Comparison of ENCODE assay signal across 8 cellular contexts in genomic region chr2:190534310-190535118, GRCh38. TPM values are rescaled to one million over a fixed set of nuclear protein-coding genes. Genes with fewer than 3 reads are reported as not detected.
DNase-seq lines count a peak whose midpoint lies in the region; ATAC-seq, FAIRE-seq and TF ChIP-seq lines count a peak whose summit lies in the region.

Gene NEMP2, minus strand, starts transcription at chr2:190534722. Its CDS starts 67 bp downstream, at chr2:190534655.

- intact Hi-C loops in Panc1 (cut with micrococcal nuclease; ENCODE audit: unreplicated experiment): loop anchor here (10.0 kb wide), 1 partner anchor 110 kb away; the partner anchor contains the start of gene NAB1
- intact Hi-C loops in naive thymus-derived CD4-positive, alpha-beta T cell (cut with micrococcal nuclease): loop anchor here (1.0 to 10.0 kb wide), 21 partner anchors 8 to 1093 kb away; partner anchors contain the start of genes NAB1 (in 2 of the 2), ORMDL1 (in 2 of the 2), PMS1 (in 2 of the 2) and STAT4 (in 2 of the 2)

- peaks cover 25 to 43% of the 10 kb centered on the region in 2 donors for H3K36me3 Mint-ChIP-seq in activated T-cell treated with anti-CD3 and anti-CD28 coated beads, Interleukin-2, amount 50 U/mL, for 72 hours (ENCODE audit: insufficient read depth in 2 of 2)
- peaks cover 0 to 37% (median 10%) of the 10 kb centered on the region in 5 donors for H3K36me3 Mint-ChIP-seq in naive thymus-derived CD4-positive, alpha-beta T cell

- H3K27ac ChIP-seq in Panc1 (ENCODE audit: low read length): peak within 1 kb of the TSS; percentile 99
- peak within 1 kb of the TSS; percentile 83 for H3K27ac ChIP-seq in fibroblast of lung (ENCODE audit: insufficient read depth, low read length)
- H3K27ac ChIP-seq in naive thymus-derived CD4-positive, alpha-beta T cell (ENCODE audit: low read depth, low read length): peak within 1 kb of the TSS; percentile 96

- CTCF ChIA-PET in Panc1 (lab: Charles Lee): no interaction called here
- CTCF ChIA-PET in naive thymus-derived CD4-positive, alpha-beta T cell (lab: Charles Lee): interaction anchor here (0.7 to 1.4 kb wide), 2 partner anchors 114 to 150 kb away, joined by 3 read pairs; no protein-coding TSS in a partner anchor

- H3K4me2 ChIP-seq in fibroblast of lung (ENCODE audit: extremely low read depth, insufficient read depth, low read length): peak within 1 kb of the TSS; percentile 99

- peak within 1 kb of the TSS; percentile 99 for H3K27ac Mint-ChIP-seq in activated T-cell treated with anti-CD3 and anti-CD28 coated beads, Interleukin-2, amount 50 U/mL, for 72 hours
- H3K27ac Mint-ChIP-seq in naive thymus-derived CD4-positive, alpha-beta T cell: peak within 1 kb of the TSS; percentile 99 to 100 (median 100)

- DNase-seq in D721Med (ENCODE audit: insufficient read length, low spot score) (peak; percentile 46), HT1080 (ENCODE audit: low read depth) (peak; percentile 83), Panc1 (ENCODE audit: low read depth, low spot score) (peak; percentile 20), fibroblast of lung (ENCODE audit: low read depth in 2 of 2) (peak; percentile 51 to 58)
- peak; percentile 92 for DNase-seq in activated T-cell treated with anti-CD3 and anti-CD28 coated beads, Interleukin-2, amount 50 U/mL, for 72 hours
- DNase-seq in naive thymus-derived CD4-positive, alpha-beta T cell: peak; percentile 72 to 88 (median 78)
- peak; percentile 82 for DNase-seq in stimulated activated naive CD4-positive, alpha-beta T cell treated with Interleukin-2 at 50 U/mL for 16 hours (lab: John Stamatoyannopoulos, UW)

- in situ Hi-C loops in Panc1 (cut with HindIII; ENCODE audit: low pct_unique_long_range_greater_than_20kb, low sequenced_read_pairs): no loop called here

- POLR2A ChIA-PET in Panc1 (lab: Charles Lee): interaction anchor here (0.5 kb wide), 1 partner anchor 103 kb away, joined by 3 read pairs; no protein-coding TSS in a partner anchor
- POLR2A ChIA-PET in naive thymus-derived CD4-positive, alpha-beta T cell (lab: Charles Lee): interaction anchor here (0.5 to 3.5 kb wide), 27 partner anchors 9 to 444 kb away, joined by 3 to 50 read pairs (median 4); partner anchors contain the start of gene MFSD6

- peak; percentile 55 for ATAC-seq in GM21367 (IDR thresholded peaks at IDR 0.05; ENCODE audit: unreplicated experiment)
- ATAC-seq in Panc1: peak; percentile 94
- ATAC-seq in activated T-cell treated with anti-CD3 and anti-CD28 coated beads, Interleukin-2, amount 50 U/mL, for 72 hours (replicated peaks in 1 of 2): peak; percentile 83 to 85
- peak; percentile 83 for ATAC-seq in naive thymus-derived CD4-positive, alpha-beta T cell

- no peaks in the 10 kb centered on the region for H3K36me3 ChIP-seq in Panc1 (ENCODE audit: control insufficient read depth, insufficient read depth, low read length)
- H3K36me3 ChIP-seq in fibroblast of lung (ENCODE audit: control insufficient read depth, insufficient read depth, low read length): no peaks in the 10 kb centered on the region
- H3K36me3 ChIP-seq in naive thymus-derived CD4-positive, alpha-beta T cell (ENCODE audit: control insufficient read depth in 2 of 3, insufficient read depth in 3 of 3, low read length in 3 of 3): peaks cover 0 to 2% (median 0%) of the 10 kb centered on the region in 3 experiments

- H3K9ac ChIP-seq in fibroblast of lung (ENCODE audit: insufficient read depth, low read length): peak within 1 kb of the TSS; percentile 89

- peak within 1 kb of the TSS; percentile 95 to 97 for H3K4me3 Mint-ChIP-seq in activated T-cell treated with anti-CD3 and anti-CD28 coated beads, Interleukin-2, amount 50 U/mL, for 72 hours
- peak within 1 kb of the TSS; percentile 91 to 99 (median 97) for H3K4me3 Mint-ChIP-seq in naive thymus-derived CD4-positive, alpha-beta T cell

- peaks cover 14 to 16% of the 10 kb centered on the region in 2 donors for H3K9me3 Mint-ChIP-seq in activated T-cell treated with anti-CD3 and anti-CD28 coated beads, Interleukin-2, amount 50 U/mL, for 72 hours
- H3K9me3 Mint-ChIP-seq in naive thymus-derived CD4-positive, alpha-beta T cell: peaks cover 2 to 31% (median 13%) of the 10 kb centered on the region in 11 donors

- BruUV-seq in Panc1 (replicated peaks; lab: Mats Ljungman, UMichigan): no TSS peak

- H3K9me3 ChIP-seq in Panc1 (ENCODE audit: control insufficient read depth, insufficient read depth, low read depth, low read length) (no peaks in the 10 kb centered on the region; the same call in 1 of the 2 replicates), fibroblast of lung (ENCODE audit: control insufficient read depth, insufficient read depth, low read depth, low read length) (no peaks in the 10 kb centered on the region)
- H3K9me3 ChIP-seq in naive thymus-derived CD4-positive, alpha-beta T cell (ENCODE audit: control insufficient read depth in 2 of 3, low read length in 3 of 3): no peaks in the 10 kb centered on the region

- peak within 1 kb of the TSS; percentile 97 for H2AFZ ChIP-seq in fibroblast of lung (ENCODE audit: low read length)

- H3K4me3 ChIP-seq in Panc1 (ENCODE audit: low read depth in 2 of 2, low read length in 2 of 2): peak within 1 kb of the TSS; percentile 74 to 84
- H3K4me3 ChIP-seq in fibroblast of lung (replicated peaks in 1 of 4; ENCODE audit: control extremely low read depth in 1 of 4, insufficient read depth in 1 of 4, low read depth in 3 of 4, low read length in 4 of 4): peak within 1 kb of the TSS; percentile 45 to 78 (median 72)
- H3K4me3 ChIP-seq in naive thymus-derived CD4-positive, alpha-beta T cell (ENCODE audit: low read length): peak within 1 kb of the TSS; percentile 73

- FAIRE-seq in D721Med (lab: Jason Lieb, UNC): no peak

- TF ChIP-seq CTCF in D721Med (IDR thresholded peaks at IDR 0.05; ENCODE audit: insufficient read depth, missing control alignments) (no peak), Panc1 (IDR thresholded peaks at IDR 0.05) (no peak), fibroblast of lung (conservative IDR thresholded peaks at IDR 0.05 in 1 of 2, IDR thresholded peaks at IDR 0.05 in 1 of 2; ENCODE audit: low read depth in 1 of 2, low read length in 2 of 2) (no peak)

- H3K27me3 ChIP-seq in Panc1 (ENCODE audit: control insufficient read depth, insufficient read depth, low read length) (no peaks in the 10 kb centered on the region), fibroblast of lung (ENCODE audit: control insufficient read depth, insufficient read depth, low read length) (no peaks in the 10 kb centered on the region)
- no peaks in the 10 kb centered on the region for H3K27me3 ChIP-seq in naive thymus-derived CD4-positive, alpha-beta T cell (ENCODE audit: control insufficient read depth in 2 of 2, insufficient read depth in 2 of 2, low read length in 2 of 2)

- no peaks in the 10 kb centered on the region for H3K79me2 ChIP-seq in fibroblast of lung (ENCODE audit: control insufficient read depth, insufficient read depth, low read length)

- H3K4me1 ChIP-seq in Panc1 (ENCODE audit: control insufficient read depth, insufficient read depth, low read length) (peaks cover 11% of the 10 kb centered on the region), fibroblast of lung (ENCODE audit: control insufficient read depth, extremely low read depth, insufficient read depth, low read length) (peaks cover 7% of the 10 kb centered on the region)
- peaks cover 20 to 36% of the 10 kb centered on the region in 2 donors for H3K4me1 ChIP-seq in naive thymus-derived CD4-positive, alpha-beta T cell (ENCODE audit: control insufficient read depth in 2 of 2, insufficient read depth in 2 of 2, low read length in 2 of 2)

- H4K20me1 ChIP-seq in fibroblast of lung (ENCODE audit: control insufficient read depth, extremely low read depth, insufficient read depth, low read length): no peaks in the 10 kb centered on the region

- H3K4me1 Mint-ChIP-seq in activated T-cell treated with anti-CD3 and anti-CD28 coated beads, Interleukin-2, amount 50 U/mL, for 72 hours (ENCODE audit: low read depth): peaks cover 57% of the 10 kb centered on the region
- H3K4me1 Mint-ChIP-seq in naive thymus-derived CD4-positive, alpha-beta T cell: peaks cover 19 to 63% (median 60%) of the 10 kb centered on the region in 7 donors

- H3K27me3 Mint-ChIP-seq in activated T-cell treated with anti-CD3 and anti-CD28 coated beads, Interleukin-2, amount 50 U/mL, for 72 hours (ENCODE audit: low read depth): no peaks in the 10 kb centered on the region
- H3K27me3 Mint-ChIP-seq in naive thymus-derived CD4-positive, alpha-beta T cell: no peaks in the 10 kb centered on the region

RNA-seq across cellular contexts. Expression of gene NEMP2, which starts in this region (rescaled TPM):
- 7.6 and 16.5 TPM in 2 replicates for total RNA-seq in HT1080 (2014; rRNA removed; shearing (Covaris generic))
- polyA plus RNA-seq in HT1080 (2015; cell fraction: cytosol; rRNA removed): 9.6 and 12.8 TPM in 2 replicates
- polyA plus RNA-seq in HT1080 (2015; cell fraction: nucleus; rRNA removed): 10.9 and 18.4 TPM in 2 replicates
- total RNA-seq in Panc1 (2021; ENCODE audit: unreplicated experiment): 12.0 TPM
- polyA plus RNA-seq in Panc1 (2012; ENCODE audit: insufficient read length): 6.4 TPM
- total RNA-seq in activated T-cell treated with anti-CD3 and anti-CD28 coated beads, Interleukin-2, amount 50 U/mL, for 72 hours: 10 to 100 TPM; 22.3 to 22.9 TPM
- 6.3 and 6.4 TPM in 2 replicates for total RNA-seq in fibroblast of lung
- 5.5 and 6.0 TPM in 2 replicates for polyA plus RNA-seq in fibroblast of lung
- 3.2 and 3.5 TPM in 2 replicates for polyA plus RNA-seq in fibroblast of lung (2012)
- 0.63 and 1.5 TPM in 2 replicates for polyA minus RNA-seq in fibroblast of lung (ENCODE audit: low replicate concordance)
- 10 to 100 TPM; 11.1 to 30.8 (median 18.4) TPM for total RNA-seq in naive thymus-derived CD4-positive, alpha-beta T cell
- polyA plus RNA-seq in naive thymus-derived CD4-positive, alpha-beta T cell: 10 to 100 TPM; 10.0 to 13.4 TPM

Comparison
In these comparisons a context has a peak if more than half of its experiments do, and no peak if none do; other contexts are left out.
1. Peak in every context shown above with its lines: DNase-seq, ATAC-seq, H3K4me3 ChIP-seq and H3K27ac ChIP-seq.
2. DNase-seq: peak in every context shown above with its lines; median percentile 92 in activated T-cell treated with anti-CD3 and anti-CD28 coated beads, Interleukin-2, amount 50 U/mL, for 72 hours; 83 in HT1080; 82 in stimulated activated naive CD4-positive, alpha-beta T cell treated with Interleukin-2 at 50 U/mL for 16 hours; 78 in naive thymus-derived CD4-positive, alpha-beta T cell; 54 in fibroblast of lung; 46 in D721Med; 20 in Panc1.